In the genomic region with DNA sequence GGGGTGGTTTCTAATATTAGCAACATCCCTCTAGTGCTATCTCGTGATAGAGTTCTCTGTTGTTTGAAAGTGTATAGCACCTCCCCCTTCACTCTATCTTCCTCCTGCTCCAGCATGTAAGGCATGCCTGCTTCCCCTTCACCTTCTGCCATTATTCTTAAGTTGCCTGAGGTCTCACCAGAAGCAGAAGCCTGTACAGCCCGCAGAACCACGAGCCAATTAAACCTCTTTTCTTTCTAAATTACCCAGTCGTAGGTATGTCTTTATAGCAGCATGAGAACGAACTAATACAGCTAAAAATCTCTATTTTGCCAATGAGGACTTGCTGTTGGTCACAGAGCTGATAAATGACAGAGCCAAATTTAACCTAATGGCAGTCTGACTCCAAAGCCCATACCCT, we compare ENCODE assay signal across 8 cellular contexts.
"Had no signal": no experiment of that assay in that cellular context is flagged by ENCODE, and none has a peak within 500 bp of the region (broad histone marks: within the 10 kb centered on the region; RNA-seq: fewer than 3 reads in every experiment).

No MANE protein-coding gene starts in this region.

- H2AFZ ChIP-seq: GM23338 had no signal

- ATAC-seq: GM23338 had no signal

- H3K4me3 ChIP-seq: GM23338 had no signal

- FAIRE-seq: H1, H54, HTR-8/SVneo had no signal

- H3K4me2 ChIP-seq: GM23338 had no signal

- DNase-seq: H9, HCEC 1CT, IMR-90, KBM-7 had no signal
